In genomic region chr2:132416080-132416911, GRCh38 we compare ENCODE assay signal across 9 cellular contexts. TPM values are rescaled to one million over a fixed set of nuclear protein-coding genes. Genes with fewer than 3 reads are reported as not detected.
A peak's percentile ranks its signal among the peaks of the same experiment; 100 is the strongest.
DNase-seq lines count a peak whose midpoint lies in the region; ATAC-seq and TF ChIP-seq lines count a peak whose summit lies in the region.
"Had no signal": no experiment of that assay in that cellular context is flagged by ENCODE, and none has a peak within 500 bp of the region (broad histone marks: within the 10 kb centered on the region; RNA-seq: fewer than 3 reads in every experiment).

Gene GPR39 (plus strand): TSS chr2:132416805.

- H3K79me2 ChIP-seq in HCT116 (ENCODE audit: insufficient read depth, low read length) = no peaks in the 10 kb centered on the region; the same call in 1 of the 2 replicates

- DNase-seq in HCT116 (ENCODE audit: low read depth, low spot score) = peak; percentile 94
- peak; percentile 32 for DNase-seq in NCI-H524 treated with DMSO at 0.1 percent for 48 hours (lab: John Stamatoyannopoulos, UW)
- peak; percentile 92 for DNase-seq in dedifferentiated amniotic fluid mesenchymal stem cell (ENCODE audit: extremely low spot score)
- peak; percentile 97 for DNase-seq in left lobe of liver (ENCODE audit: low spot score)
- peak; percentile 85 for DNase-seq in stromal cell of bone marrow (ENCODE audit: low read depth)
- no peak for DNase-seq in AML-193 (lab: John Stamatoyannopoulos, UW)
- DNase-seq: activated B cell treated with CpG ODN at 0.5 μM for 24 hours had no signal

- CTCF ChIA-PET in HCT116 (lab: Charles Lee) = interaction anchor here (0.6 to 1.6 kb wide), 5 partner anchors 10 to 67 kb away, joined by 3 to 6 read pairs (median 5); no protein-coding TSS in a partner anchor

- peaks cover 20 to 40% of the 10 kb centered on the region in 2 experiments for H3K4me1 ChIP-seq in HCT116 (ENCODE audit: control insufficient read depth in 1 of 2, insufficient read depth in 2 of 2, low read length in 2 of 2)

- peak within 1 kb of the TSS; percentile 97 for H3K4me2 ChIP-seq in HCT116 (ENCODE audit: low read length)

- H3K9me2 ChIP-seq in HCT116 (ENCODE audit: insufficient read depth) = no peaks in the 10 kb centered on the region

- no peaks in the 10 kb centered on the region for H3K27me3 ChIP-seq in HCT116 (ENCODE audit: insufficient read depth, low read length)

- peak within 1 kb of the TSS; percentile 75 for H3K27ac ChIP-seq in HCT116 (ENCODE audit: low read depth, low read length)

- no peaks in the 10 kb centered on the region for H3K9me3 ChIP-seq in HCT116 (ENCODE audit: control insufficient read depth in 1 of 2, insufficient read depth in 1 of 2, low read depth in 1 of 2, low read length in 2 of 2)

- TSS peak; percentile 83 for BruUV-seq in HCT116 (replicated peaks; lab: Mats Ljungman, UMichigan)

- RAD21 ChIA-PET in HCT116 (lab: Charles Lee; ENCODE audit: low non-redundant PET in 1 of 2, low total read pairs in 2 of 2, uncharacterized antibody in 2 of 2, unreplicated experiment in 2 of 2) = interaction anchor here (0.6 to 1.5 kb wide), 2 partner anchors 33 to 66 kb away, joined by 3 to 5 read pairs; no protein-coding TSS in a partner anchor

- H2AFZ ChIP-seq in HCT116 (ENCODE audit: low read depth, low read length, poor library complexity, severe bottlenecking) = peak within 1 kb of the TSS; percentile 19

- no peaks in the 10 kb centered on the region for H4K20me1 ChIP-seq in HCT116 (ENCODE audit: insufficient read depth)

- no peak for TF ChIP-seq POLR2A in HCT116 (IDR thresholded peaks at IDR 0.05; ENCODE audit: borderline replicate concordance, extremely low read depth, insufficient read depth, insufficient read length)

- no peaks in the 10 kb centered on the region for H3K36me3 ChIP-seq in HCT116 (ENCODE audit: control insufficient read depth in 1 of 2, insufficient read depth in 2 of 2, low read length in 2 of 2)

- ATAC-seq in HCT116 (peak; percentile 91), left lobe of liver (peak; percentile 87), HG03139 (IDR thresholded peaks at IDR 0.05; ENCODE audit: unreplicated experiment) (no peak), GM21526 (IDR thresholded peaks at IDR 0.05; ENCODE audit: low FRiP score, unreplicated experiment) (no peak)

- H3K9ac ChIP-seq in HCT116 (ENCODE audit: low read length) = peak within 1 kb of the TSS; percentile 73

- intact Hi-C loops in HCT116 (cut with micrococcal nuclease) = loop anchor here (1.0 to 2.0 kb wide), 2 partner anchors 22 to 67 kb away; no protein-coding TSS in a partner anchor

- no peak for TF ChIP-seq CTCF in HCT116 (IDR thresholded peaks at IDR 0.05 in 2 of 3, conservative IDR thresholded peaks at IDR 0.05 in 1 of 3; ENCODE audit: borderline replicate concordance in 1 of 3, insufficient read depth in 1 of 3, low read depth in 2 of 3, low read length in 2 of 3)

- no peak; the same call in none of the 2 replicates for TF ChIP-seq RAD21 in HCT116 (IDR thresholded peaks at IDR 0.05; ENCODE audit: low read depth)

- POLR2A ChIA-PET in HCT116 (lab: Charles Lee) = interaction anchor here (0.6 to 0.9 kb wide), 3 partner anchors 22 to 281 kb away, joined by 3 to 4 read pairs (median 4); no protein-coding TSS in a partner anchor

- H3K4me3 ChIP-seq in HCT116 (replicated peaks in 1 of 2; ENCODE audit: low read depth in 1 of 2, low read length in 2 of 2) = peak within 1 kb of the TSS; percentile 46 to 66

TF ChIP-seq in HCT116, 20 proteins besides CTCF, POLR2A, EP300 and RAD21:
- TF ChIP-seq ELF1 (IDR thresholded peaks at IDR 0.05; ENCODE audit: borderline replicate concordance, low read depth) = no peak
- TF ChIP-seq YY1 (IDR thresholded peaks at IDR 0.05; ENCODE audit: extremely low read depth, insufficient replicate concordance, low read depth, low read length) = peak; percentile 72
- TF ChIP-seq MAX (IDR thresholded peaks at IDR 0.05) = peak; percentile 90
- peak; percentile 49; the same call in 1 of the 2 replicates for TF ChIP-seq SIN3A (IDR thresholded peaks at IDR 0.05; ENCODE audit: low read depth)
- TF ChIP-seq SP1 (IDR thresholded peaks at IDR 0.05; ENCODE audit: low read depth) = peak; percentile 83
- peak; percentile 88 for TF ChIP-seq FOSL1 (IDR thresholded peaks at IDR 0.05; ENCODE audit: low read depth)
- peak; percentile 71 for TF ChIP-seq TCF7L2 (IDR thresholded peaks at IDR 0.05; ENCODE audit: borderline replicate concordance, extremely low read depth, insufficient read depth, insufficient read length)
- TF ChIP-seq JUND (IDR thresholded peaks at IDR 0.05) = peak; percentile 81
- TF ChIP-seq CEBPB (IDR thresholded peaks at IDR 0.05; ENCODE audit: low read depth) = peak; percentile 25; the same call in 1 of the 2 replicates
- no peak; the same call in 1 of the 2 replicates for TF ChIP-seq ZFX (IDR thresholded peaks at IDR 0.05)
- peak; percentile 77 for TF ChIP-seq POLR2AphosphoS5 (IDR thresholded peaks at IDR 0.05; ENCODE audit: low read depth, low read length)
- no peak for TF ChIP-seq EZH2 (IDR thresholded peaks at IDR 0.05)
- TF ChIP-seq EGR1 (IDR thresholded peaks at IDR 0.05; ENCODE audit: low read depth) = peak; percentile 63
- no peak for TF ChIP-seq EZH2phosphoT487 (IDR thresholded peaks at IDR 0.05; ENCODE audit: borderline replicate concordance)
- TF ChIP-seq REST (IDR thresholded peaks at IDR 0.05; ENCODE audit: low read depth) = no peak
- TF ChIP-seq CBX3 (IDR thresholded peaks at IDR 0.05; ENCODE audit: low read depth) = peak; percentile 91
- peak; percentile 77 for TF ChIP-seq ZBTB33 (IDR thresholded peaks at IDR 0.05; ENCODE audit: extremely low read depth, insufficient replicate concordance, low read length)
- no peak for TF ChIP-seq ZNF274 (IDR thresholded peaks at IDR 0.05; ENCODE audit: low read depth, low read length)
- no peak; the same call in 1 of the 2 replicates for TF ChIP-seq SRF (IDR thresholded peaks at IDR 0.05; ENCODE audit: low read depth)
- no peak for TF ChIP-seq ATF3 (IDR thresholded peaks at IDR 0.05)

RNA-seq across cellular contexts. Expression of gene GPR39, which starts in this region (rescaled TPM):
- total RNA-seq in HCT116 (2021; ENCODE audit: unreplicated experiment) (5.1 TPM), left lobe of liver (7.4 TPM)
- polyA plus RNA-seq in HCT116 (2012) = 5.0 and 6.4 TPM in 2 replicates
- total RNA-seq: activated B cell treated with CpG ODN at 0.5 μM for 24 hours had no signal

Comparison
In these comparisons a context has a peak if more than half of its experiments do, and no peak if none do; other contexts are left out.
1. ATAC-seq: peak in HCT116 (single experiment) and left lobe of liver (single experiment); none in HG03139 (single experiment) and GM21526 (single experiment).
2. DNase-seq: peak in HCT116 (single experiment), NCI-H524 treated with DMSO at 0.1 percent for 48 hours (single experiment), dedifferentiated amniotic fluid mesenchymal stem cell (single experiment), left lobe of liver (single experiment) and stromal cell of bone marrow (single experiment); none in AML-193 (0 of 2).